Comparison of ENCODE assay signal across 8 cellular contexts in the genomic region with DNA sequence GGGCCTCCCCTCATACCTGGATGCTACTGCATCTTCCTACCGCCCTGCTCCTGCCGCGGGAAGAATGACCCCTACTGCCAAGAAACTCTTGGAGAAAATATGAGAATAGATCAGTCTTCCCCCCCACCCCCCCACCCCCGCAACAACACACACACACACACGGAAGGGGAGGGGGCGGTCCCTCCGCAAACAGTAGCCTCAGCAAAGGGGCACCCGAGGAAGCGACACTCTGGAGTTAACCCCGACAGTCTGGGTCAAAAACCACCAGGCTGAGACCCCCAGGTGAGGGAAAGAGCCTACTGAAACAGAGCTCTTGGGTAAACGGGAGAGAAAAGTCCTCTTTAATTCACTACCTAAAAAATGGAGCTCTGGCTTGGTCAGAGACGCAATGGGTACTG. TPM values are rescaled to one million over a fixed set of nuclear protein-coding genes. Genes with fewer than 3 reads are reported as not detected.
DNase-seq lines count a peak whose midpoint lies in the region; ATAC-seq, FAIRE-seq and TF ChIP-seq lines count a peak whose summit lies in the region.

No MANE protein-coding gene starts in this region.

- H2AFZ ChIP-seq in PC-9 (peak overlapping the region; percentile 58; the same call in 1 of the 2 replicates), osteoblast (ENCODE audit: low read length) (peak overlapping the region; percentile 46)

- peaks cover 24% of the 10 kb centered on the region for H3F3A ChIP-seq in PC-9 (ENCODE audit: insufficient read depth, low read depth)

- peaks cover 66% of the 10 kb centered on the region for H3K79me2 ChIP-seq in PC-9 (ENCODE audit: low read depth)
- H3K79me2 ChIP-seq in osteoblast (ENCODE audit: insufficient read depth, low read length) = peaks cover 62% of the 10 kb centered on the region

- H3K27ac ChIP-seq in CD4-positive, alpha-beta T cell (ENCODE audit: low read depth, low read length) = peak overlapping the region; percentile 30
- H3K27ac ChIP-seq in PC-9 (no peak overlapping the region), osteoblast (ENCODE audit: low read depth, low read length) (peak overlapping the region; percentile 86)

- peak in 1 of 10 experiments; percentile 3 for DNase-seq in CD4-positive, alpha-beta T cell
- DNase-seq in PC-9 (peak in 1 of 2 experiments; percentile 7), osteoblast (ENCODE audit: insufficient read length, low spot score, missing footprints) (peak; percentile 86), globus pallidus (ENCODE audit: low spot score) (no peak), urothelium cell line (ENCODE audit: low spot score) (no peak), GM13976 (ENCODE audit: low spot score) (no peak), DMS79 treated with DMSO at 0.1 percent for 48 hours (lab: John Stamatoyannopoulos, UW) (no peak)

- H3K9me3 ChIP-seq in CD4-positive, alpha-beta T cell (ENCODE audit: control insufficient read depth, low read length) = no peaks in the 10 kb centered on the region
- no peaks in the 10 kb centered on the region for H3K9me3 ChIP-seq in PC-9 (ENCODE audit: insufficient read depth, low read depth)
- no peaks in the 10 kb centered on the region for H3K9me3 ChIP-seq in endocrine pancreas (ENCODE audit: control insufficient read depth, low read length)
- no peaks in the 10 kb centered on the region for H3K9me3 ChIP-seq in osteoblast (ENCODE audit: low read depth, low read length)

- H3K27ac Mint-ChIP-seq in CD4-positive, alpha-beta T cell = peak overlapping the region; percentile 83

- H3K36me3 Mint-ChIP-seq in CD4-positive, alpha-beta T cell (ENCODE audit: low read depth) = peaks cover 64% of the 10 kb centered on the region

- H3K4me1 Mint-ChIP-seq in CD4-positive, alpha-beta T cell (ENCODE audit: low read depth) = peaks cover 63% of the 10 kb centered on the region

- H3K9ac ChIP-seq in endocrine pancreas (ENCODE audit: control insufficient read depth, insufficient read depth, low read length) = peak overlapping the region; percentile 88

- no peak for ATAC-seq in CD4-positive, alpha-beta T cell (ENCODE audit: poor library complexity)

- H3K27me3 ChIP-seq in CD4-positive, alpha-beta T cell (ENCODE audit: control insufficient read depth, insufficient read depth, low read length) = no peaks in the 10 kb centered on the region
- no peaks in the 10 kb centered on the region for H3K27me3 ChIP-seq in PC-9 (ENCODE audit: insufficient read depth, low read depth)
- H3K27me3 ChIP-seq in endocrine pancreas (ENCODE audit: control insufficient read depth, insufficient read depth, low read length) = no peaks in the 10 kb centered on the region
- no peaks in the 10 kb centered on the region for H3K27me3 ChIP-seq in osteoblast (ENCODE audit: insufficient read depth, low read length)

- intact Hi-C loops in CD4-positive, alpha-beta T cell (cut with DNase I, micrococcal nuclease) = no loop called here
- intact Hi-C loops in PC-9 (cut with micrococcal nuclease; ENCODE audit: unreplicated experiment) = no loop called here

- H3K9me3 Mint-ChIP-seq in CD4-positive, alpha-beta T cell = no peaks in the 10 kb centered on the region

- POLR2A ChIA-PET in CD4-positive, alpha-beta T cell (lab: Charles Lee) = interaction anchor here (0.6 to 3.9 kb wide), 9 partner anchors 13 to 84 kb away, joined by 3 to 32 read pairs (median 12); partner anchors contain the start of genes SLC35E1, SMIM7 and TMEM38A
- POLR2A ChIA-PET in PC-9 (lab: Charles Lee; ENCODE audit: unreplicated experiment) = interaction anchor here (0.5 to 0.6 kb wide), 2 partner anchors 42 to 1124 kb away, joined by 3 read pairs; no protein-coding TSS in a partner anchor

- CTCF ChIA-PET in CD4-positive, alpha-beta T cell (lab: Charles Lee) = no interaction called here
- CTCF ChIA-PET in PC-9 (lab: Charles Lee) = interaction anchor here (0.6 kb wide), 1 partner anchor 191 kb away, joined by 7 read pairs; no protein-coding TSS in a partner anchor

- H3K4me1 ChIP-seq in PC-9 (replicated peaks; ENCODE audit: insufficient read depth) = peaks cover 20% of the 10 kb centered on the region
- H3K4me1 ChIP-seq in endocrine pancreas (ENCODE audit: control insufficient read depth, insufficient read depth, low read length) = peaks cover 9% of the 10 kb centered on the region
- H3K4me1 ChIP-seq in osteoblast (ENCODE audit: insufficient read depth, low read length) = peaks cover 15% of the 10 kb centered on the region

- BruUV-seq in PC-9 (replicated peaks; lab: Mats Ljungman, UMichigan) = no TSS peak

- peaks cover 59% of the 10 kb centered on the region for H4K20me1 ChIP-seq in PC-9 (ENCODE audit: insufficient read depth)
- H4K20me1 ChIP-seq in osteoblast (ENCODE audit: insufficient read depth, low read length) = peaks cover 58% of the 10 kb centered on the region

- TF ChIP-seq CTCF in CD4-positive, alpha-beta T cell (IDR thresholded peaks at IDR 0.05) = no peak
- TF ChIP-seq CTCF in PC-9 (conservative IDR thresholded peaks at IDR 0.05) = no peak
- no peak for TF ChIP-seq CTCF in osteoblast (IDR thresholded peaks at IDR 0.05; ENCODE audit: extremely low read depth, low read depth, low read length)
- TF ChIP-seq CTCF in GM13976 (IDR thresholded peaks at IDR 0.05; ENCODE audit: borderline replicate concordance, control extremely low read depth, extremely low read depth, insufficient read depth, missing control alignments) = no peak

- no peaks in the 10 kb centered on the region for H3K27me3 Mint-ChIP-seq in CD4-positive, alpha-beta T cell

- H3K4me3 ChIP-seq in PC-9 = peak overlapping the region; percentile 99
- H3K4me3 ChIP-seq in endocrine pancreas (ENCODE audit: control insufficient read depth, insufficient read depth, low read length) = peak overlapping the region; percentile 78
- peak overlapping the region; percentile 96 for H3K4me3 ChIP-seq in osteoblast (ENCODE audit: insufficient read depth, low read length)

- FAIRE-seq in urothelium cell line (lab: Jason Lieb, UNC) = no peak

- H3K36me3 ChIP-seq in PC-9 (ENCODE audit: low read depth) (peaks cover 5% of the 10 kb centered on the region; the same call in 1 of the 2 replicates), endocrine pancreas (ENCODE audit: control insufficient read depth, insufficient read depth, low read length) (no peaks in the 10 kb centered on the region), osteoblast (ENCODE audit: insufficient read depth, low read length) (peaks cover 40% of the 10 kb centered on the region)

- H3K9me2 ChIP-seq in PC-9 (ENCODE audit: insufficient read depth) = no peaks in the 10 kb centered on the region

- in situ Hi-C loops in GM13976 (cut with MboI; ENCODE audit: low sequenced_read_pairs, unreplicated experiment) = no loop called here

- H3K4me3 Mint-ChIP-seq in CD4-positive, alpha-beta T cell = peak overlapping the region; percentile 95

- H3K4me2 ChIP-seq in PC-9 (peak overlapping the region; percentile 97), osteoblast (ENCODE audit: insufficient read depth, low read length) (peak overlapping the region; percentile 97)

RNA-seq across cellular contexts. Expression of gene MED26, which starts 1.2 kb away (rescaled TPM):
- 10 to 100 TPM; 50.4 to 52.4 TPM for total RNA-seq in CD4-positive, alpha-beta T cell
- 11.9 and 13.0 TPM in 2 replicates for total RNA-seq in PC-9 (2021)
- total RNA-seq in osteoblast = 5.8 and 6.5 TPM in 2 replicates

RNA-seq across cellular contexts. Expression of gene SMIM7, which starts 33.1 kb away (rescaled TPM):
- total RNA-seq in CD4-positive, alpha-beta T cell = 10 to 100 TPM; 44.3 to 47.4 TPM
- total RNA-seq in PC-9 (2021) = 69.7 and 72.9 TPM in 2 replicates
- 57.8 and 60.1 TPM in 2 replicates for total RNA-seq in osteoblast

RNA-seq across cellular contexts. Expression of gene TMEM38A, which starts 34.1 kb away (rescaled TPM):
- under 1 TPM in 1 of 2 experiments, not detected in 1; 0.59 TPM for total RNA-seq in CD4-positive, alpha-beta T cell
- total RNA-seq in PC-9 (2021) (14.2 and 16.0 TPM in 2 replicates), osteoblast (2.4 and 2.5 TPM in 2 replicates)

RNA-seq across cellular contexts. Expression of gene SLC35E1, which starts 54.6 kb away (rescaled TPM):
- 10 to 100 TPM; 72.3 to 76.3 TPM for total RNA-seq in CD4-positive, alpha-beta T cell
- total RNA-seq in PC-9 (2021) (61.0 and 65.3 TPM in 2 replicates), osteoblast (38.0 and 41.5 TPM in 2 replicates)
